ENCODE assay signal across 8 cellular contexts in the genomic region with DNA sequence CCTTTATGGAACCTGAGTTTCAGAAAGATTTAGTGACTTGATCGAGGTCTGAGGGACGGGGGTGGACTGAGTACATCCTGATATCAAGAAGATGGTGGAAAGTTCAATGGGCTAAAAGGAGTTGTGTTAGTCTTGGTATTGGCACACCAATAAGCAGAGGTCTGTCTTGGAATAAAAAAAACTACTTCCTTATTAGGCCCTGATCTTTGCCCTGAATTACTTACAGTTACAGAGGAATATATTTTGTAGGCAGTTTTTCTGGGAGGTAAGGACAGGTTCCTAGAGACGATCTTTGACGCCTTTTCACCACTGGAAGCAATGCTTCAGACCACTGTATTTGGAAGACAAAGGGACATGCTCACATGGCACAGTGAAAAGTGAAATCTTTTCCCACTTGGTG. TPM values are rescaled to one million over a fixed set of nuclear protein-coding genes. Genes with fewer than 3 reads are reported as not detected.
A peak's percentile ranks its signal among the peaks of the same experiment; 100 is the strongest.
DNase-seq lines count a peak whose midpoint lies in the region; ATAC-seq and TF ChIP-seq lines count a peak whose summit lies in the region.

No MANE protein-coding gene starts in this region.

- H3K4me1 ChIP-seq in SJSA1 (replicated peaks) (peaks cover 24% of the 10 kb centered on the region), right atrium auricular region (no peaks in the 10 kb centered on the region), stomach smooth muscle (ENCODE audit: control insufficient read depth, insufficient read depth, low read length) (no peaks in the 10 kb centered on the region)

- no peak for TF ChIP-seq CTCF in right atrium auricular region (IDR thresholded peaks at IDR 0.05)
- no peak for TF ChIP-seq CTCF in foreskin fibroblast (IDR thresholded peaks at IDR 0.05; ENCODE audit: low read depth, low read length)

- H3K27me3 Mint-ChIP-seq in activated CD8-positive, alpha-beta memory T cell treated with anti-CD3 and anti-CD28 coated beads, Interleukin-2, amount 10 ng/mL, durations not matched to agents 7 days and 5 days: no peaks in the 10 kb centered on the region

- peak overlapping the region in 1 of 2 donors; percentile 75 for H3K9ac ChIP-seq in stomach smooth muscle (ENCODE audit: low read length in 2 of 2)

- H3K9me3 ChIP-seq in SJSA1 (replicated peaks): no peaks in the 10 kb centered on the region
- H3K9me3 ChIP-seq in right atrium auricular region: no peaks in the 10 kb centered on the region
- H3K9me3 ChIP-seq in stomach smooth muscle (ENCODE audit: control insufficient read depth in 2 of 2, low read length in 2 of 2): no peaks in the 10 kb centered on the region

- H3K27ac Mint-ChIP-seq in activated CD8-positive, alpha-beta memory T cell treated with anti-CD3 and anti-CD28 coated beads, Interleukin-2, amount 10 ng/mL, durations not matched to agents 7 days and 5 days: no peak overlapping the region

- H3K4me3 Mint-ChIP-seq in activated CD8-positive, alpha-beta memory T cell treated with anti-CD3 and anti-CD28 coated beads, Interleukin-2, amount 10 ng/mL, durations not matched to agents 7 days and 5 days: peak overlapping the region; percentile 11

- no peaks in the 10 kb centered on the region for H3K27me3 ChIP-seq in SJSA1 (replicated peaks)
- H3K27me3 ChIP-seq in right atrium auricular region: no peaks in the 10 kb centered on the region
- peaks cover 0 to 2% of the 10 kb centered on the region in 2 donors for H3K27me3 ChIP-seq in stomach smooth muscle (ENCODE audit: control insufficient read depth in 1 of 2, insufficient read depth in 2 of 2, low read length in 2 of 2)

- H3K27ac ChIP-seq in SJSA1 (peak overlapping the region; percentile 87), right atrium auricular region (peak overlapping the region; percentile 76 to 87), stomach smooth muscle (ENCODE audit: low read length) (peak overlapping the region; percentile 75)

- ATAC-seq in activated CD8-positive, alpha-beta memory T cell treated with anti-CD3 and anti-CD28 coated beads, Interleukin-2, amount 10 ng/mL, durations not matched to agents 7 days and 5 days: no peak
- ATAC-seq in GM19324 (IDR thresholded peaks at IDR 0.05; ENCODE audit: low FRiP score, unreplicated experiment): no peak

- no peak for DNase-seq in activated CD8-positive, alpha-beta memory T cell treated with anti-CD3 and anti-CD28 coated beads, Interleukin-2, amount 10 ng/mL, durations not matched to agents 7 days and 5 days
- no peak for DNase-seq in activated CD8-positive, alpha-beta memory T cell treated with anti-CD3 and anti-CD28 coated beads, Interleukin-2, amount 50 U/mL, for 4 hours
- DNase-seq in SJSA1 (ENCODE audit: low read depth in 1 of 2, low spot score in 2 of 2): no peak
- DNase-seq in right atrium auricular region (ENCODE audit: low spot score): no peak
- DNase-seq in foreskin fibroblast: no peak
- no peak for DNase-seq in NCI-H1105 (lab: John Stamatoyannopoulos, UW)

- peaks cover 5% of the 10 kb centered on the region for H3K4me1 Mint-ChIP-seq in activated CD8-positive, alpha-beta memory T cell treated with anti-CD3 and anti-CD28 coated beads, Interleukin-2, amount 10 ng/mL, durations not matched to agents 7 days and 5 days

- CTCF ChIA-PET in activated CD8-positive, alpha-beta memory T cell treated with anti-CD3 and anti-CD28 coated beads, Interleukin-2, amount 10 ng/mL, durations not matched to agents 7 days and 5 days (lab: Charles Lee): no interaction called here

- H3K36me3 Mint-ChIP-seq in activated CD8-positive, alpha-beta memory T cell treated with anti-CD3 and anti-CD28 coated beads, Interleukin-2, amount 10 ng/mL, durations not matched to agents 7 days and 5 days: no peaks in the 10 kb centered on the region

- no peaks in the 10 kb centered on the region for H3K36me3 ChIP-seq in SJSA1
- H3K36me3 ChIP-seq in right atrium auricular region: no peaks in the 10 kb centered on the region
- H3K36me3 ChIP-seq in stomach smooth muscle (ENCODE audit: control insufficient read depth in 2 of 2, insufficient read depth in 2 of 2, low read length in 2 of 2): no peaks in the 10 kb centered on the region

- no peaks in the 10 kb centered on the region for H3K9me3 Mint-ChIP-seq in activated CD8-positive, alpha-beta memory T cell treated with anti-CD3 and anti-CD28 coated beads, Interleukin-2, amount 10 ng/mL, durations not matched to agents 7 days and 5 days (ENCODE audit: low read depth)

- H3K4me3 ChIP-seq in SJSA1: peak overlapping the region; percentile 50
- H3K4me3 ChIP-seq in right atrium auricular region: no peak overlapping the region
- peak overlapping the region; percentile 35 to 72 for H3K4me3 ChIP-seq in stomach smooth muscle (ENCODE audit: low read length in 2 of 2)
- no peak overlapping the region for H3K4me3 ChIP-seq in foreskin fibroblast (ENCODE audit: low read depth in 1 of 2, low read length in 2 of 2)

RNA-seq across cellular contexts. Expression of a gene that starts 0.7 kb away (rescaled TPM):
- under 1 TPM; 0.09 to 0.14 TPM for total RNA-seq in activated CD8-positive, alpha-beta memory T cell treated with anti-CD3 and anti-CD28 coated beads, Interleukin-2, amount 10 ng/mL, durations not matched to agents 7 days and 5 days
- 1.9 and 2.8 TPM in 2 replicates for total RNA-seq in SJSA1 (2014; rRNA removed; shearing (Covaris generic))
- 10 to 100 TPM in 1 of 2 donors, 1 to 10 TPM in 1; 5.1 to 10.1 TPM for total RNA-seq in right atrium auricular region

Comparison
In these comparisons a context has a peak if more than half of its experiments do, and no peak if none do; other contexts are left out.
1. H3K4me3 ChIP-seq: peak in SJSA1 (single experiment) and stomach smooth muscle (2 of 2); none in right atrium auricular region (0 of 2) and foreskin fibroblast (0 of 2).
2. Peak in every context shown above with its lines, with median percentiles within 50 percentile points of each other: H3K27ac ChIP-seq.